18 cellular contexts compared by ENCODE assay signal in genomic region chr13:102643656-102644055, GRCh38. TPM values are rescaled to one million over a fixed set of nuclear protein-coding genes. Genes with fewer than 3 reads are reported as not detected.
A peak's percentile ranks its signal among the peaks of the same experiment; 100 is the strongest.
DNase-seq lines count a peak whose midpoint lies in the region; TF ChIP-seq lines count a peak whose summit lies in the region.
"Had no signal": no experiment of that assay in that cellular context is flagged by ENCODE, and none has a peak within 500 bp of the region (broad histone marks: within the 10 kb centered on the region; RNA-seq: fewer than 3 reads in every experiment).

No MANE protein-coding gene starts in this region.

- H3K27me3 Mint-ChIP-seq in T-helper 2 cell treated with Interferon-gamma antibody and Interleukin-4, amounts not matched to agents 5 μg/mL and 100 μg/mL, for 36 hours (ENCODE audit: low read depth): no peaks in the 10 kb centered on the region
- no peaks in the 10 kb centered on the region for H3K27me3 Mint-ChIP-seq in progenitor cell of endocrine pancreas

- DNase-seq in T-helper 2 cell treated with Interferon-gamma antibody and Interleukin-4, amounts not matched to agents 5 μg/mL and 100 μg/mL, for 36 hours (ENCODE audit: low spot score): no peak
- DNase-seq in T-helper 2 cell (no peak), cardiac muscle cell (ENCODE audit: low read depth in 1 of 2, low spot score in 1 of 2) (no peak), cardiac septum (ENCODE audit: low spot score) (no peak), amniotic epithelial cell (ENCODE audit: low read depth) (peak; percentile 59), progenitor cell of endocrine pancreas (ENCODE audit: low spot score, unreplicated experiment) (no peak), DMS79 (lab: John Stamatoyannopoulos, UW) (no peak)
- DNase-seq in central memory CD4-positive, alpha-beta T cell: no peak
- DNase-seq: 8988T, EL, NCI-H1092, NCI-H1694, NCI-H446, PC-3 had no signal

- H3K4me1 Mint-ChIP-seq in T-helper 2 cell treated with Interferon-gamma antibody and Interleukin-4, amounts not matched to agents 5 μg/mL and 100 μg/mL, for 36 hours (ENCODE audit: low read depth): peaks cover 4% of the 10 kb centered on the region
- H3K4me1 Mint-ChIP-seq in progenitor cell of endocrine pancreas (ENCODE audit: low read depth): no peaks in the 10 kb centered on the region

- H3K27ac ChIP-seq in cardiac muscle cell: peak overlapping the region; percentile 38
- H3K27ac ChIP-seq: BLaER1, KMS-11 had no signal

- intact Hi-C loops in cardiac septum (cut with DNase I): no loop called here

- H3K27ac Mint-ChIP-seq in T-helper 2 cell treated with Interferon-gamma antibody and Interleukin-4, amounts not matched to agents 5 μg/mL and 100 μg/mL, for 36 hours: peak overlapping the region; percentile 52
- H3K27ac Mint-ChIP-seq in progenitor cell of endocrine pancreas: peak overlapping the region; percentile 11

- no peak overlapping the region for H3K4me3 ChIP-seq in cardiac muscle cell
- H3K4me3 ChIP-seq: BLaER1, HAP-1 had no signal

- H3K36me3 ChIP-seq in cardiac muscle cell: peaks cover 66% of the 10 kb centered on the region

- H3K27me3 ChIP-seq in cardiac muscle cell: no peaks in the 10 kb centered on the region
- H3K27me3 ChIP-seq: BLaER1 had no signal

- H3K9me3 Mint-ChIP-seq in T-helper 2 cell treated with Interferon-gamma antibody and Interleukin-4, amounts not matched to agents 5 μg/mL and 100 μg/mL, for 36 hours: no peaks in the 10 kb centered on the region
- no peaks in the 10 kb centered on the region for H3K9me3 Mint-ChIP-seq in progenitor cell of endocrine pancreas (ENCODE audit: low read depth)

- H3K9me3 ChIP-seq in cardiac muscle cell (ENCODE audit: low read depth): no peaks in the 10 kb centered on the region
- H3K9me3 ChIP-seq: BLaER1, HAP-1 had no signal

- TF ChIP-seq CTCF in cardiac muscle cell (IDR thresholded peaks at IDR 0.05; ENCODE audit: low read depth, low read length) (no peak), progenitor cell of endocrine pancreas (IDR thresholded peaks at IDR 0.05; ENCODE audit: unreplicated experiment) (no peak)

- peaks cover 5% of the 10 kb centered on the region for H3K4me1 ChIP-seq in cardiac muscle cell (ENCODE audit: low read depth)
- H3K4me1 ChIP-seq: BLaER1, HAP-1 had no signal

- H3K4me3 Mint-ChIP-seq in T-helper 2 cell treated with Interferon-gamma antibody and Interleukin-4, amounts not matched to agents 5 μg/mL and 100 μg/mL, for 36 hours: no peak overlapping the region
- no peak overlapping the region for H3K4me3 Mint-ChIP-seq in progenitor cell of endocrine pancreas (ENCODE audit: low read depth)

- peaks cover 67% of the 10 kb centered on the region for H3K36me3 Mint-ChIP-seq in T-helper 2 cell treated with Interferon-gamma antibody and Interleukin-4, amounts not matched to agents 5 μg/mL and 100 μg/mL, for 36 hours (ENCODE audit: low read depth)
- peaks cover 21% of the 10 kb centered on the region for H3K36me3 Mint-ChIP-seq in progenitor cell of endocrine pancreas (ENCODE audit: insufficient read depth)

RNA-seq across cellular contexts. Expression of gene TPP2, which starts 46.9 kb away (rescaled TPM):
- total RNA-seq in cardiac muscle cell (30.6 and 32.0 TPM in 2 replicates), cardiac septum (31.0 TPM), progenitor cell of endocrine pancreas (52.9 and 57.6 TPM in 2 replicates)
- 19.3 and 20.7 TPM in 2 replicates for polyA plus RNA-seq in cardiac muscle cell

RNA-seq across cellular contexts. Expression of gene METTL21C, which starts 51.2 kb away (rescaled TPM):
- total RNA-seq in cardiac muscle cell (not detected in 2 replicates), cardiac septum (not detected), progenitor cell of endocrine pancreas (not detected in 2 replicates)
- not detected in 2 replicates for polyA plus RNA-seq in cardiac muscle cell
- total RNA-seq: MCF 10A, PC-3 had no signal
